Comparison of ENCODE assay signal across 1 cellular context in the genomic region with DNA sequence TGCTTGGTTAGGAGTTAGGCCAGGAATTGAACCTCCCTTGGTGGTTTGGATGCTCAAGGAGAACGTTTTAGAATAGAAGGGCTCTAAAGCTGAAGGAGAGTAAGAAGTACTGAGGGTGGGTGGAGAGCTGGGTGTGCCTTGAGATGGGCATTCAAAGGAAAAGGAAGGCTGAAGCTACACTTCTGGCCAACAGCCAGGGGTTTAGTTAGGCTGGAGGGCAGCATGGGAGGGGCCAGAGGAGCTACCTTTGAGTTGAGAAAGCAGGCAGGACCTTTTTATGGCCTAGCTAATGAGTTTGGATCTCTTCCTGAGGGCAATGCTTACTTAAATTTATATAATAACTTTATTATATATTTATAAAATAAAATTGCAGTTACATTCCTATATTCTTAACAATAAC.
TF ChIP-seq lines count a peak whose summit lies in the region.

No MANE protein-coding gene starts in this region.

TF ChIP-seq in A549, 52 proteins besides CTCF, POLR2A, EP300 and RAD21 (continued from another document):
- TF ChIP-seq, protein P1, sequence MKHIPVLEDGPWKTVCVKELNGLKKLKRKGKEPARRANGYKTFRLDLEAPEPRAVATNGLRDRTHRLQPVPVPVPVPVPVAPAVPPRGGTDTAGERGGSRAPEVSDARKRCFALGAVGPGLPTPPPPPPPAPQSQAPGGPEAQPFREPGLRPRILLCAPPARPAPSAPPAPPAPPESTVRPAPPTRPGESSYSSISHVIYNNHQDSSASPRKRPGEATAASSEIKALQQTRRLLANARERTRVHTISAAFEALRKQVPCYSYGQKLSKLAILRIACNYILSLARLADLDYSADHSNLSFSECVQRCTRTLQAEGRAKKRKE (CRISPR knock-in tag; IDR thresholded peaks at IDR 0.05; ENCODE audit: low read depth), result no peak
- TF ChIP-seq TP53 (CRISPR knock-in tag; IDR thresholded peaks at IDR 0.05), result no peak
